ENCODE assay signal across 8 cellular contexts in genomic region chr2:24083567-24084385, GRCh38. TPM values are rescaled to one million over a fixed set of nuclear protein-coding genes. Genes with fewer than 3 reads are reported as not detected.
DNase-seq lines count a peak whose midpoint lies in the region; ATAC-seq and TF ChIP-seq lines count a peak whose summit lies in the region.

No MANE protein-coding gene starts in this region.

- WGBS in GM23248 (ENCODE audit: low coverage in 1 of 2, low lambda C conversion rate in 2 of 2, missing lambda C conversion rate in 2 of 2), 2 experiments, result 1 to 2% methylated on average over 30 of the region's 30 CpGs

- intact Hi-C loops in Right ventricle myocardium inferior (cut with DNase I), result loop anchor here (5.0 kb wide), 1 partner anchor 261 kb away; no protein-coding TSS in a partner anchor
- intact Hi-C loops in cardiac septum (cut with DNase I), result loop anchor here (1.0 to 10.0 kb wide), 4 partner anchors 39 to 281 kb away; partner anchors contain the start of genes ATAD2B, FAM228B, ITSN2 and PFN4

- ATAC-seq in Right ventricle myocardium inferior, result peak; percentile 67

- peaks cover 12% of the 10 kb centered on the region; the same call in 1 of the 2 replicates for H3K79me2 ChIP-seq in GM23248 (ENCODE audit: insufficient read depth)

- H3K36me3 ChIP-seq in GM23248 (ENCODE audit: low read depth), result peaks cover 6% of the 10 kb centered on the region; the same call in 1 of the 2 replicates

- H3F3A ChIP-seq in GM23248 (ENCODE audit: insufficient read depth), result peaks cover 13% of the 10 kb centered on the region

- DNase-seq in Right ventricle myocardium inferior (ENCODE audit: missing footprints) (no peak), cardiac septum (ENCODE audit: low spot score) (no peak), GM23248 (peak; percentile 83), RKO (ENCODE audit: low spot score) (peak; percentile 90), cardiac fibroblast (ENCODE audit: low read depth in 2 of 2) (peak; percentile 83 to 92), kidney tubule cell (ENCODE audit: low spot score) (peak; percentile 92)
- peak; percentile 88 for DNase-seq in Jurkat, Clone E6-1 (ENCODE audit: low read depth, low spot score)
- peak in 4 of 6 experiments; percentile 29 to 59 (median 47) for DNase-seq in stimulated activated naive CD4-positive, alpha-beta T cell (lab: John Stamatoyannopoulos, UW)

- 0 out of 2 replicates have a peak, but pooled peaks cover 6% of the 10 kb centered on the region for H3K4me1 ChIP-seq in GM23248 (ENCODE audit: insufficient read depth)

- peak overlapping the region; percentile 77 for H3K27ac ChIP-seq in GM23248

- in situ Hi-C loops in GM23248 (cut with MboI), result no loop called here

- TF ChIP-seq CTCF in cardiac fibroblast (IDR thresholded peaks at IDR 0.05; ENCODE audit: low read depth, low read length), result no peak

- H4K20me1 ChIP-seq in GM23248 (ENCODE audit: insufficient read depth), result no peaks in the 10 kb centered on the region

- H3K4me3 ChIP-seq in GM23248, result peak overlapping the region; percentile 90
- peak overlapping the region; percentile 75 for H3K4me3 ChIP-seq in Jurkat, Clone E6-1 (ENCODE audit: low read length)
- H3K4me3 ChIP-seq in cardiac fibroblast (replicated peaks in 1 of 2; ENCODE audit: low read depth in 2 of 2, low read length in 2 of 2), result peak overlapping the region; percentile 69 to 73

- peak overlapping the region; percentile 87 for H3K9ac ChIP-seq in GM23248

- H2AFZ ChIP-seq in GM23248, result peak overlapping the region; percentile 97

- H3K27me3 ChIP-seq in GM23248 (replicated peaks; ENCODE audit: insufficient read depth), result no peaks in the 10 kb centered on the region

- H3K9me3 ChIP-seq in GM23248 (ENCODE audit: low read depth), result no peaks in the 10 kb centered on the region

- H3K9me2 ChIP-seq in GM23248 (ENCODE audit: insufficient read depth), result no peaks in the 10 kb centered on the region

- peak overlapping the region; percentile 93 for H3K4me2 ChIP-seq in GM23248 (ENCODE audit: unreplicated experiment)

RNA-seq across cellular contexts. Expression of gene TP53I3, which starts 0.9 kb away (rescaled TPM):
- total RNA-seq in Right ventricle myocardium inferior (17.2 TPM), cardiac septum (8.3 TPM)
- total RNA-seq in GM23248 (2014; rRNA removed; shearing (Covaris generic)), result 74.1 and 76.2 TPM in 2 replicates
- polyA plus RNA-seq in GM23248 (2016; fragmentation: Nextera tagmentation; extraction: Ambion mirVana), result 81.7 and 85.3 TPM in 2 replicates
- polyA plus RNA-seq in Jurkat, Clone E6-1 (2012; ENCODE audit: insufficient read depth, insufficient read length), result 11.2 TPM

RNA-seq across cellular contexts. Expression of gene SF3B6, which starts 7.7 kb away (rescaled TPM):
- total RNA-seq in Right ventricle myocardium inferior (53.7 TPM), cardiac septum (53.1 TPM)
- total RNA-seq in GM23248 (2014; rRNA removed; shearing (Covaris generic)), result 101 and 129 TPM in 2 replicates
- polyA plus RNA-seq in GM23248 (2016; fragmentation: Nextera tagmentation; extraction: Ambion mirVana), result 287 and 289 TPM in 2 replicates
- polyA plus RNA-seq in Jurkat, Clone E6-1 (2012; ENCODE audit: insufficient read depth, insufficient read length), result 190 TPM

RNA-seq across cellular contexts. Expression of gene FKBP1B, which starts 34.2 kb away (rescaled TPM):
- 3.1 TPM for total RNA-seq in Right ventricle myocardium inferior
- total RNA-seq in cardiac septum, result 2.0 TPM
- 1.0 and 7.5 TPM in 2 replicates for total RNA-seq in GM23248 (2014; rRNA removed; shearing (Covaris generic))
- polyA plus RNA-seq in GM23248 (2016; fragmentation: Nextera tagmentation; extraction: Ambion mirVana), result 7.0 and 8.7 TPM in 2 replicates
- polyA plus RNA-seq in Jurkat, Clone E6-1 (2012; ENCODE audit: insufficient read depth, insufficient read length), result 9.2 TPM

RNA-seq across cellular contexts. Expression of gene WDCP, which starts 36.6 kb away (rescaled TPM):
- total RNA-seq in Right ventricle myocardium inferior (8.1 TPM), cardiac septum (4.4 TPM)
- total RNA-seq in GM23248 (2014; rRNA removed; shearing (Covaris generic)), result 6.1 and 7.6 TPM in 2 replicates
- polyA plus RNA-seq in GM23248 (2016; fragmentation: Nextera tagmentation; extraction: Ambion mirVana), result 3.8 and 4.2 TPM in 2 replicates
- polyA plus RNA-seq in Jurkat, Clone E6-1 (2012; ENCODE audit: insufficient read depth, insufficient read length), result 13.6 TPM

RNA-seq across cellular contexts. Expression of gene PFN4, which starts 39.4 kb away (rescaled TPM):
- total RNA-seq in Right ventricle myocardium inferior (0.32 TPM), cardiac septum (1.0 TPM)
- not detected in 2 replicates for total RNA-seq in GM23248 (2014; rRNA removed; shearing (Covaris generic))
- polyA plus RNA-seq in GM23248 (2016; fragmentation: Nextera tagmentation; extraction: Ambion mirVana), result 0.60 and 0.64 TPM in 2 replicates
- not detected for polyA plus RNA-seq in Jurkat, Clone E6-1 (2012; ENCODE audit: insufficient read depth, insufficient read length)

Comparison
In these comparisons a context has a peak if more than half of its experiments do, and no peak if none do; other contexts are left out.
1. DNase-seq: peak in GM23248 (single experiment), Jurkat, Clone E6-1 (single experiment), RKO (single experiment), cardiac fibroblast (2 of 2), kidney tubule cell (single experiment) and stimulated activated naive CD4-positive, alpha-beta T cell (4 of 6); none in Right ventricle myocardium inferior (single experiment) and cardiac septum (single experiment).
2. Peak in every context shown above with its lines, with median percentiles within 50 percentile points of each other: H3K4me3 ChIP-seq.